Comparison of ENCODE assay signal across 10 cellular contexts in genomic region chr9:2816476-2817141, GRCh38. TPM values are rescaled to one million over a fixed set of nuclear protein-coding genes. Genes with fewer than 3 reads are reported as not detected.
A peak's percentile ranks its signal among the peaks of the same experiment; 100 is the strongest.
DNase-seq lines count a peak whose midpoint lies in the region; ATAC-seq and TF ChIP-seq lines count a peak whose summit lies in the region.
"Had no signal": no experiment of that assay in that cellular context is flagged by ENCODE, and none has a peak within 500 bp of the region (broad histone marks: within the 10 kb centered on the region; RNA-seq: fewer than 3 reads in every experiment).

No MANE protein-coding gene starts in this region.

- peak overlapping the region; percentile 93 for H3K27ac Mint-ChIP-seq in WTC11
- H3K27ac Mint-ChIP-seq: dendritic cell treated with granulocyte-macrophage colony-stimulating factor and Interleukin-4, amounts not matched to agents 40 ng/mL and 50 ng/mL, for 4 days had no signal

- CTCF ChIA-PET in WTC11 (lab: Charles Lee) = interaction anchor here (1.5 kb wide), 1 partner anchor 8 kb away, joined by 6 read pairs; no protein-coding TSS in a partner anchor

- no peak overlapping the region for H3K4me3 Mint-ChIP-seq in WTC11
- H3K4me3 Mint-ChIP-seq: dendritic cell treated with granulocyte-macrophage colony-stimulating factor and Interleukin-4, amounts not matched to agents 40 ng/mL and 50 ng/mL, for 4 days had no signal

- POLR2A ChIA-PET in WTC11 (lab: Charles Lee) = no interaction called here

- TF ChIP-seq CTCF in AG09319 (IDR thresholded peaks at IDR 0.05; ENCODE audit: low read depth, low read length) (no peak), WTC11 (IDR thresholded peaks at IDR 0.05) (no peak), omental fat pad (IDR thresholded peaks at IDR 0.05) (no peak)

- peaks cover 75% of the 10 kb centered on the region for H3K4me1 Mint-ChIP-seq in WTC11

- peaks cover 46% of the 10 kb centered on the region for H3K36me3 Mint-ChIP-seq in WTC11

- peak; percentile 86 for DNase-seq in AG09319 (ENCODE audit: extremely low read depth, low read depth)
- DNase-seq in WTC11 (ENCODE audit: low spot score) = no peak
- DNase-seq in fibroblast of the conjunctiva (ENCODE audit: low read depth) = peak; percentile 62
- DNase-seq in omental fat pad (ENCODE audit: low spot score) = no peak
- DNase-seq in T1000 (lab: John Stamatoyannopoulos, UW) = no peak
- DNase-seq in DMS 273 (lab: John Stamatoyannopoulos, UW; ENCODE audit: unreplicated experiment) = no peak

- H3K9me3 Mint-ChIP-seq in WTC11 = no peaks in the 10 kb centered on the region
- H3K9me3 Mint-ChIP-seq: dendritic cell treated with granulocyte-macrophage colony-stimulating factor and Interleukin-4, amounts not matched to agents 40 ng/mL and 50 ng/mL, for 4 days had no signal

- peak; percentile 69 for ATAC-seq in WTC11
- peak; percentile 53 for ATAC-seq in omental fat pad (ENCODE audit: low FRiP score)
- no peak for ATAC-seq in GM19035 (IDR thresholded peaks at IDR 0.05; ENCODE audit: unreplicated experiment)
- ATAC-seq in HG03045 (IDR thresholded peaks at IDR 0.05; ENCODE audit: unreplicated experiment) = no peak
- ATAC-seq: HCT116 had no signal

- no peaks in the 10 kb centered on the region for H3K27me3 Mint-ChIP-seq in WTC11 (ENCODE audit: low read depth)
- H3K27me3 Mint-ChIP-seq: dendritic cell treated with granulocyte-macrophage colony-stimulating factor and Interleukin-4, amounts not matched to agents 40 ng/mL and 50 ng/mL, for 4 days had no signal

TF ChIP-seq in WTC11, 78 proteins besides CTCF, POLR2A, EP300 and RAD21:
- no peak for TF ChIP-seq RORB (CRISPR knock-in tag; IDR thresholded peaks at IDR 0.05)
- no peak for TF ChIP-seq HMGA2 (CRISPR knock-in tag; IDR thresholded peaks at IDR 0.05)
- no peak for TF ChIP-seq TCF7 (CRISPR knock-in tag; IDR thresholded peaks at IDR 0.05; ENCODE audit: low read depth)
- no peak for TF ChIP-seq ATF6 (CRISPR knock-in tag; IDR thresholded peaks at IDR 0.05)
- no peak for TF ChIP-seq ZNF219 (CRISPR knock-in tag; IDR thresholded peaks at IDR 0.05; ENCODE audit: borderline replicate concordance)
- no peak for TF ChIP-seq STAT6 (CRISPR knock-in tag; conservative IDR thresholded peaks at IDR 0.05; ENCODE audit: low read depth)
- TF ChIP-seq KAT7 (CRISPR knock-in tag; IDR thresholded peaks at IDR 0.05; ENCODE audit: borderline replicate concordance) = no peak
- TF ChIP-seq PRDM15 (CRISPR knock-in tag; IDR thresholded peaks at IDR 0.05) = no peak
- no peak for TF ChIP-seq GABPB1 (CRISPR knock-in tag; IDR thresholded peaks at IDR 0.05)
- no peak for TF ChIP-seq FOXJ3 (CRISPR knock-in tag; IDR thresholded peaks at IDR 0.05; ENCODE audit: borderline replicate concordance)
- TF ChIP-seq MLX (CRISPR knock-in tag; IDR thresholded peaks at IDR 0.05) = no peak
- TF ChIP-seq ZNF121 (CRISPR knock-in tag; IDR thresholded peaks at IDR 0.05) = no peak
- no peak for TF ChIP-seq CREM (CRISPR knock-in tag; IDR thresholded peaks at IDR 0.05)
- TF ChIP-seq EMX1 (CRISPR knock-in tag; IDR thresholded peaks at IDR 0.05) = no peak
TF ChIP-seq in WTC11: peak in this region for 0.

RNA-seq across cellular contexts. Expression of gene PUM3, which starts 27.3 kb away (rescaled TPM):
- total RNA-seq in WTC11 (2021) (69.1 to 86.6 TPM (median 76.3 TPM) in 3 replicates), omental fat pad (100 to 1,000 TPM in 1 of 4 donors, 10 to 100 TPM in 3; 38.2 to 108 (median 43.7) TPM)

Comparison
In these comparisons a context has a peak if more than half of its experiments do, and no peak if none do; other contexts are left out.
1. DNase-seq: peak in AG09319 (single experiment) and fibroblast of the conjunctiva (single experiment); none in WTC11 (single experiment), omental fat pad (single experiment), T1000 (single experiment) and DMS 273 (single experiment).
2. ATAC-seq: peak in WTC11 (single experiment) and omental fat pad (single experiment); none in GM19035 (single experiment) and HG03045 (single experiment).